14 cellular contexts compared by ENCODE assay signal in genomic region chr15:95017950-95018349, GRCh38.
A peak's percentile ranks its signal among the peaks of the same experiment; 100 is the strongest.
DNase-seq lines count a peak whose midpoint lies in the region; ATAC-seq and TF ChIP-seq lines count a peak whose summit lies in the region.
"Had no signal": no experiment of that assay in that cellular context is flagged by ENCODE, and none has a peak within 500 bp of the region (broad histone marks: within the 10 kb centered on the region; RNA-seq: fewer than 3 reads in every experiment).

No MANE protein-coding gene starts in this region.

- no peaks in the 10 kb centered on the region for H3K36me3 Mint-ChIP-seq in CD4-positive, alpha-beta T cell (ENCODE audit: low read depth)
- H3K36me3 Mint-ChIP-seq: activated naive CD8-positive, alpha-beta T cell treated with anti-CD3 and anti-CD28 coated beads for 36 hours had no signal

- no peak overlapping the region for H3K27ac Mint-ChIP-seq in CD4-positive, alpha-beta T cell
- H3K27ac Mint-ChIP-seq: activated CD8-positive, alpha-beta T cell treated with anti-CD3 and anti-CD28 coated beads for 36 hours; activated naive CD8-positive, alpha-beta T cell treated with anti-CD3 and anti-CD28 coated beads for 36 hours; stimulated activated naive CD8-positive, alpha-beta T cell treated with anti-CD3 and anti-CD28 coated beads, Interleukin-15, Interleukin-2, amounts not matched to agents 100 ng/mL and 50 ng/mL, for 24 hours had no signal

- no peak overlapping the region for H3K27ac ChIP-seq in SJCRH30
- no peak overlapping the region for H3K27ac ChIP-seq in CD4-positive, alpha-beta T cell (ENCODE audit: low read depth, low read length)

- intact Hi-C loops in left cardiac atrium (cut with DNase I), result no loop called here
- intact Hi-C loops in posterior vena cava (cut with DNase I), result loop anchor here in 1 of 2 donors (10.0 kb wide), 1 partner anchor 343 kb away; no protein-coding TSS in a partner anchor
- intact Hi-C loops in CD4-positive, alpha-beta T cell (cut with DNase I, micrococcal nuclease), result no loop called here

- no peaks in the 10 kb centered on the region for H3K36me3 ChIP-seq in SJCRH30

- no peaks in the 10 kb centered on the region for H3K27me3 ChIP-seq in SJCRH30
- H3K27me3 ChIP-seq in CD4-positive, alpha-beta T cell (ENCODE audit: control insufficient read depth, insufficient read depth, low read length), result no peaks in the 10 kb centered on the region

- in situ Hi-C loops in Caki2 (cut with HindIII; ENCODE audit: low pct_unique_long_range_greater_than_20kb, low sequenced_read_pairs), result no loop called here

- H3K4me3 ChIP-seq in SJCRH30, result peak overlapping the region; percentile 23

- no peak overlapping the region for H3K4me3 Mint-ChIP-seq in CD4-positive, alpha-beta T cell
- H3K4me3 Mint-ChIP-seq: activated CD8-positive, alpha-beta T cell treated with anti-CD3 and anti-CD28 coated beads for 36 hours; activated naive CD8-positive, alpha-beta T cell treated with anti-CD3 and anti-CD28 coated beads for 36 hours; neural crest cell; stimulated activated naive CD8-positive, alpha-beta T cell treated with anti-CD3 and anti-CD28 coated beads, Interleukin-15, Interleukin-2, amounts not matched to agents 100 ng/mL and 50 ng/mL, for 24 hours had no signal

- POLR2A ChIA-PET in CD4-positive, alpha-beta T cell (lab: Charles Lee), result no interaction called here

- CTCF ChIA-PET in CD4-positive, alpha-beta T cell (lab: Charles Lee), result no interaction called here

- peak; percentile 23 to 48 for ATAC-seq in left cardiac atrium
- no peak for ATAC-seq in CD4-positive, alpha-beta T cell (ENCODE audit: poor library complexity)
- ATAC-seq: activated CD8-positive, alpha-beta T cell treated with anti-CD3 and anti-CD28 coated beads for 36 hours had no signal

- DNase-seq in Caki2 (ENCODE audit: low read depth) (peak; percentile 2), SJCRH30 (peak; percentile 73 to 83), left cardiac atrium (peak; percentile 85), posterior vena cava (ENCODE audit: low spot score) (peak; percentile 84), GDM1 (lab: John Stamatoyannopoulos, UW) (no peak), SK-N-DZ (ENCODE audit: low spot score) (no peak), middle frontal gyrus (ENCODE audit: extremely low spot score, low spot score) (no peak)
- no peak for DNase-seq in CD4-positive, alpha-beta T cell
- DNase-seq: activated CD8-positive, alpha-beta T cell treated with anti-CD3 and anti-CD28 coated beads for 36 hours; activated naive CD8-positive, alpha-beta T cell treated with anti-CD3 and anti-CD28 coated beads for 36 hours; effector CD4-positive, alpha-beta T cell; stimulated activated CD4-positive, alpha-beta T cell treated with anti-CD3 and anti-CD28 coated beads, Interleukin-2, amount 100 ng/mL, for 48 hours had no signal

- TF ChIP-seq CTCF in CD4-positive, alpha-beta T cell (IDR thresholded peaks at IDR 0.05), result no peak

- peaks cover 21% of the 10 kb centered on the region for H3K4me1 ChIP-seq in SJCRH30

- H3K9me3 ChIP-seq in SJCRH30 (replicated peaks), result 0 out of 2 replicates have a peak, but pooled peaks cover 3% of the 10 kb centered on the region
- H3K9me3 ChIP-seq in CD4-positive, alpha-beta T cell (ENCODE audit: control insufficient read depth, low read length), result no peaks in the 10 kb centered on the region

- H3K27me3 Mint-ChIP-seq in CD4-positive, alpha-beta T cell, result no peaks in the 10 kb centered on the region
- H3K27me3 Mint-ChIP-seq: activated CD8-positive, alpha-beta T cell treated with anti-CD3 and anti-CD28 coated beads for 36 hours had no signal

- peaks cover 3% of the 10 kb centered on the region for H3K9me3 Mint-ChIP-seq in CD4-positive, alpha-beta T cell
- H3K9me3 Mint-ChIP-seq: activated CD8-positive, alpha-beta T cell treated with anti-CD3 and anti-CD28 coated beads for 36 hours had no signal

- no peaks in the 10 kb centered on the region for H3K4me1 Mint-ChIP-seq in CD4-positive, alpha-beta T cell (ENCODE audit: low read depth)
- H3K4me1 Mint-ChIP-seq: activated naive CD8-positive, alpha-beta T cell treated with anti-CD3 and anti-CD28 coated beads for 36 hours; neural crest cell had no signal

Comparison
In these comparisons a context has a peak if more than half of its experiments do, and no peak if none do; other contexts are left out.
1. DNase-seq: peak in Caki2 (single experiment), SJCRH30 (2 of 2), left cardiac atrium (single experiment) and posterior vena cava (single experiment); none in GDM1 (single experiment), CD4-positive, alpha-beta T cell (0 of 10), SK-N-DZ (single experiment) and middle frontal gyrus (single experiment).